In genomic region chr9:89562186-89562814, GRCh38 we compare ENCODE assay signal across 14 cellular contexts. TPM values are rescaled to one million over a fixed set of nuclear protein-coding genes. Genes with fewer than 3 reads are reported as not detected.
DNase-seq lines count a peak whose midpoint lies in the region; ATAC-seq and TF ChIP-seq lines count a peak whose summit lies in the region.
"Had no signal": no experiment of that assay in that cellular context is flagged by ENCODE, and none has a peak within 500 bp of the region (broad histone marks: within the 10 kb centered on the region; RNA-seq: fewer than 3 reads in every experiment).

No MANE protein-coding gene starts in this region.

- no peak overlapping the region for H3K4me3 ChIP-seq in body of pancreas
- no peak overlapping the region for H3K4me3 ChIP-seq in HAP-1

- H3K4me1 ChIP-seq in body of pancreas: peaks cover 26% of the 10 kb centered on the region
- no peaks in the 10 kb centered on the region for H3K4me1 ChIP-seq in HAP-1

- H3K27ac ChIP-seq in body of pancreas: peak overlapping the region in 1 of 4 donors; percentile 29

- in situ Hi-C loops in HAP-1 (cut with MboI; ENCODE audit: low sequenced_read_pairs): no loop called here

- no peak for DNase-seq in body of pancreas
- peak; percentile 100 for DNase-seq in renal cortical epithelial cell (ENCODE audit: low read depth)
- no peak for DNase-seq in HAP-1 (ENCODE audit: low spot score in 2 of 2)
- no peak for DNase-seq in midbrain (lab: John Stamatoyannopoulos, UW)
- DNase-seq: activated CD8-positive, alpha-beta memory T cell treated with anti-CD3 and anti-CD28 coated beads for 24 hours; GDM1; Karpas-422; NCI-H1694; NCI-H82; T1000 had no signal

- no peaks in the 10 kb centered on the region for H3K27me3 ChIP-seq in body of pancreas
- peaks cover 3% of the 10 kb centered on the region; the same call in 1 of the 2 replicates for H3K27me3 ChIP-seq in HAP-1 (ENCODE audit: low read depth)

- 66 to 73% methylated on average over 9 to 10 of the region's 10 CpGs for WGBS in body of pancreas, 2 donors

- TF ChIP-seq CTCF in body of pancreas (IDR thresholded peaks at IDR 0.05): no peak

- intact Hi-C loops in body of pancreas (cut with DNase I): no loop called here

- no peaks in the 10 kb centered on the region for H3K36me3 ChIP-seq in body of pancreas (replicated peaks in 1 of 2; ENCODE audit: insufficient read depth in 1 of 2, low read depth in 2 of 2)
- no peaks in the 10 kb centered on the region for H3K36me3 ChIP-seq in HAP-1 (replicated peaks)

- TF ChIP-seq POLR2A in body of pancreas (IDR thresholded peaks at IDR 0.05): no peak

- no peaks in the 10 kb centered on the region for H3K9me3 ChIP-seq in body of pancreas
- H3K9me3 ChIP-seq in HAP-1: no peaks in the 10 kb centered on the region

- ATAC-seq in GM19372 (IDR thresholded peaks at IDR 0.05; ENCODE audit: low read depth, unreplicated experiment): peak; percentile 56
- peak; percentile 59 for ATAC-seq in HG03060 (IDR thresholded peaks at IDR 0.05; ENCODE audit: low read depth, unreplicated experiment)
- peak; percentile 33 for ATAC-seq in body of pancreas
- no peak for ATAC-seq in GM19455 (IDR thresholded peaks at IDR 0.05; ENCODE audit: unreplicated experiment)

RNA-seq across cellular contexts. Expression of gene GADD45G, which starts 42.5 kb away (rescaled TPM):
- total RNA-seq in body of pancreas (10 to 100 TPM; 30.3 to 54.2 TPM), renal cortical epithelial cell (0.20 TPM in 1 of 2 replicates, not detected in the other)
- total RNA-seq: lung microvascular endothelial cell had no signal

Comparison
In these comparisons a context has a peak if more than half of its experiments do, and no peak if none do; other contexts are left out.
1. RNA of gene GADD45G, which starts 42.5 kb away (total RNA-seq): 30.3 to 54.2 TPM in body of pancreas; 0.20 TPM in renal cortical epithelial cell; every median in the first group is over 10 times any median in the second.